26 cellular contexts compared by ENCODE assay signal in the genomic region with DNA sequence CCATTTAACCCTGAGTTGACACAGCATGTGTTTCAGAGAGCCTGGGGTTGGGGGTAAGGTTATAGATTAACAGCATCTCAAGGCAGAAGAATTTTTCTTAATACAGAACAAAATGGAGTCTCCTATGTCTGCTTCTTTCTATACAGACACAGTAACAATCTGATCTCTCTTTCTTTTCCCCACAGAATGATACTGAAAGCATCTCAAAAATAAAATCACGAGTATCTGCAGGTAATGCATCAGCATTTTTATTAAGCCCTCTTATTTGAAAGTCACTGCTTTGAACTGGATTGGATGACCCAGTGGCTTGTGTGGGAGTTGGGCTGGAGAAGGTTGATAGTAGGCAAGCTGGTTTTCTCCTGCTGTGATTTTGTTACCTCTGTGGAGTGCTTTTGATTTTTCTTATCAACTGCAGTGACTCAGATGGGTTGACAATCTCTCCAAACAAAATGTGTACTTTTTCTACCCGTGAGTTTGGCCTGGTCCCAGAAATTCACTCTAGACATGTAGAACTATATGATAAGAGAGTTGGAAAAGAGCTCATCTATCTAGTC.
"Had no signal": no experiment of that assay in that cellular context is flagged by ENCODE, and none has a peak within 500 bp of the region (broad histone marks: within the 10 kb centered on the region; RNA-seq: fewer than 3 reads in every experiment).

No MANE protein-coding gene starts in this region.

- H3K9me3 ChIP-seq: esophagus muscularis mucosa, gastroesophageal sphincter, heart right ventricle, lower lobe of right lung, prostate gland, right atrium auricular region, stomach, thyroid gland, vagina had no signal

- H3K4me1 ChIP-seq: esophagus muscularis mucosa, foreskin keratinocyte, gastroesophageal sphincter, heart right ventricle, lower lobe of right lung, prostate gland, right atrium auricular region, stomach, thyroid gland, vagina had no signal

- ATAC-seq: foreskin keratinocyte; gastroesophageal sphincter; heart right ventricle; left ventricle myocardium superior; lower lobe of right lung; naive thymus-derived CD8-positive, alpha-beta T cell; sciatic nerve; stimulated activated effector memory CD8-positive, alpha-beta T cell treated with anti-CD3 and anti-CD28 coated beads, Interleukin-12 subunit alpha, Interleukin-12 subunit beta, amount 100 ng/mL, for 72 hours had no signal

- H3K36me3 ChIP-seq: esophagus muscularis mucosa, gastroesophageal sphincter, heart right ventricle, lower lobe of right lung, prostate gland, right atrium auricular region, stomach, thyroid gland, vagina had no signal

- DNase-seq: effector CD8-positive, alpha-beta T cell; foreskin keratinocyte; heart right ventricle; hypothalamus; immature natural killer cell; islet precursor cell; left ventricle myocardium superior; lower lobe of right lung; naive thymus-derived CD8-positive, alpha-beta T cell; nephron progenitor cell; nucleus accumbens; stimulated activated CD4-positive, alpha-beta T cell treated with anti-CD3 and anti-CD28 coated beads, Interleukin-12 subunit alpha, Interleukin-12 subunit beta, amount 100 ng/mL, for 4 hours; stimulated activated CD4-positive, alpha-beta T cell treated with anti-CD3 and anti-CD28 coated beads, Interleukin-1b, Interleukin-23, amount 100 ng/mL, for 48 hours; stimulated activated CD4-positive, alpha-beta T cell treated with anti-CD3 and anti-CD28 coated beads, Interleukin-4, amount 100 ng/mL, for 1 hour; stimulated activated naive CD4-positive, alpha-beta T cell treated with Interleukin-2 at 50 U/mL for 16 hours; stomach; thyroid gland; trophoblast cell had no signal

- H3K27ac ChIP-seq: esophagus muscularis mucosa, foreskin keratinocyte, gastroesophageal sphincter, heart right ventricle, lower lobe of right lung, prostate gland, right atrium auricular region, stomach, thyroid gland, vagina had no signal

- H3K4me3 ChIP-seq: esophagus muscularis mucosa, gastroesophageal sphincter, heart right ventricle, lower lobe of right lung, prostate gland, right atrium auricular region, smooth muscle cell, stomach, thyroid gland, vagina had no signal
